8 cellular contexts compared by ENCODE assay signal in genomic region chr11:65574147-65574962, GRCh38. TPM values are rescaled to one million over a fixed set of nuclear protein-coding genes. Genes with fewer than 3 reads are reported as not detected.
DNase-seq lines count a peak whose midpoint lies in the region; ATAC-seq and TF ChIP-seq lines count a peak whose summit lies in the region.

No MANE protein-coding gene starts in this region.

- H3K27ac Mint-ChIP-seq in HFFc6: peak overlapping the region; percentile 78
- H3K27ac Mint-ChIP-seq in immature natural killer cell: peak overlapping the region; percentile 96 to 99 (median 98)

- H3K4me3 ChIP-seq in WERI-Rb-1 (ENCODE audit: low read depth, low read length) (peak overlapping the region; percentile 43), breast epithelium (peak overlapping the region; percentile 60 to 91 (median 75))

- intact Hi-C loops in breast epithelium (cut with DNase I; ENCODE audit: low total_unique reads): no loop called here

- CTCF ChIA-PET in GM10248 (lab: Yijun Ruan, JAX): interaction anchor here (1.2 to 22.1 kb wide), 11 partner anchors 13 to 158 kb away, joined by 3 to 351 read pairs (median 6); partner anchors contain the start of genes KCNK7, MAP3K11, PCNX3 and SIPA1

- H3K27ac ChIP-seq in WERI-Rb-1: peak overlapping the region; percentile 74
- H3K27ac ChIP-seq in breast epithelium: peak overlapping the region; percentile 96 to 97

- H3K36me3 ChIP-seq in WERI-Rb-1 (peaks cover 15% of the 10 kb centered on the region), breast epithelium (no peaks in the 10 kb centered on the region)

- H3K4me1 Mint-ChIP-seq in HFFc6 (ENCODE audit: low read depth) (peaks cover 67% of the 10 kb centered on the region), immature natural killer cell (peaks cover 75 to 84% of the 10 kb centered on the region in 2 donors)

- H3K27me3 ChIP-seq in WERI-Rb-1 (ENCODE audit: insufficient read depth, low read depth, severe bottlenecking) (no peaks in the 10 kb centered on the region), breast epithelium (no peaks in the 10 kb centered on the region)

- TF ChIP-seq CTCF in GM10248 (IDR thresholded peaks at IDR 0.05; ENCODE audit: control extremely low read depth, extremely low read depth, low read depth, missing control alignments): peak; percentile 72
- peak; percentile 100 for TF ChIP-seq CTCF in HFFc6 (IDR thresholded peaks at IDR 0.05)
- TF ChIP-seq CTCF in WERI-Rb-1 (IDR thresholded peaks at IDR 0.05; ENCODE audit: low read depth, low read length): peak; percentile 65
- TF ChIP-seq CTCF in breast epithelium (IDR thresholded peaks at IDR 0.05): peak; percentile 64 to 79 (median 65)

- POLR2A ChIA-PET in GM10248 (lab: Yijun Ruan, JAX): interaction anchor here (1.6 kb wide), 1 partner anchor 41 kb away, joined by 4 read pairs; the partner anchor contains the start of gene PCNX3

- H3K27me3 Mint-ChIP-seq in HFFc6 (ENCODE audit: insufficient read depth): peaks cover 17% of the 10 kb centered on the region
- H3K27me3 Mint-ChIP-seq in immature natural killer cell (ENCODE audit: low read depth in 3 of 3): peaks cover 21 to 45% (median 23%) of the 10 kb centered on the region in 3 donors

- no peaks in the 10 kb centered on the region for H3K9me3 ChIP-seq in WERI-Rb-1 (ENCODE audit: severe bottlenecking)
- no peaks in the 10 kb centered on the region for H3K9me3 ChIP-seq in breast epithelium

- no peaks in the 10 kb centered on the region for H3K9me3 Mint-ChIP-seq in HFFc6
- H3K9me3 Mint-ChIP-seq in immature natural killer cell: no peaks in the 10 kb centered on the region

- H3K4me1 ChIP-seq in breast epithelium: peaks cover 38 to 39% of the 10 kb centered on the region in 2 donors

- no peak for TF ChIP-seq POLR2A in breast epithelium (IDR thresholded peaks at IDR 0.05)

- H3K36me3 Mint-ChIP-seq in HFFc6 (ENCODE audit: low read depth) (peaks cover 9% of the 10 kb centered on the region; the same call in 1 of the 2 replicates), immature natural killer cell (no peaks in the 10 kb centered on the region)

- peak overlapping the region; percentile 86 for H3K4me3 Mint-ChIP-seq in HFFc6
- H3K4me3 Mint-ChIP-seq in immature natural killer cell: peak overlapping the region; percentile 90 to 97 (median 96)

- ATAC-seq in HG03571 (IDR thresholded peaks at IDR 0.05; ENCODE audit: unreplicated experiment): no peak

- DNase-seq in GM10248 (ENCODE audit: extremely low spot score): peak; percentile 94
- DNase-seq in HFFc6: peak; percentile 95
- DNase-seq in NCI-H2029 (lab: John Stamatoyannopoulos, UW): peak; percentile 58
- DNase-seq in WERI-Rb-1: peak; percentile 92
- peak; percentile 74 to 83 for DNase-seq in breast epithelium (ENCODE audit: low spot score in 2 of 2)
- peak; percentile 90 for DNase-seq in immature natural killer cell
- DNase-seq in smooth muscle cell of the brain vasculature (ENCODE audit: low read depth, low spot score): peak; percentile 83

RNA-seq across cellular contexts. Expression of gene EHBP1L1, which starts 1.5 kb away (rescaled TPM):
- total RNA-seq in HFFc6 (2021; fragmentation: NEBNext Ultra II Directional; extraction: Animal tissue kit (Norgen Biotek cat#: 25700)): 10 to 100 TPM; 47.5 to 69.3 (median 61.3) TPM
- total RNA-seq in breast epithelium: 10 to 100 TPM; 28.0 to 68.8 (median 33.4) TPM
- 10 to 100 TPM; 14.8 to 19.3 (median 17.7) TPM for polyA plus RNA-seq in immature natural killer cell

RNA-seq across cellular contexts. Expression of gene FAM89B, which starts 2.0 kb away (rescaled TPM):
- 10 to 100 TPM; 40.9 to 52.8 (median 43.7) TPM for total RNA-seq in HFFc6 (2021; fragmentation: NEBNext Ultra II Directional; extraction: Animal tissue kit (Norgen Biotek cat#: 25700))
- total RNA-seq in breast epithelium: 10 to 100 TPM; 37.4 to 51.4 (median 40.8) TPM
- polyA plus RNA-seq in immature natural killer cell: 100 to 1,000 TPM in 2 of 3 donors, 10 to 100 TPM in 1; 98.6 to 173 (median 158) TPM

RNA-seq across cellular contexts. Expression of gene ZNRD2, which starts 4.1 kb away (rescaled TPM):
- 10 to 100 TPM; 57.7 to 72.0 (median 64.3) TPM for total RNA-seq in HFFc6 (2021; fragmentation: NEBNext Ultra II Directional; extraction: Animal tissue kit (Norgen Biotek cat#: 25700))
- total RNA-seq in breast epithelium: 10 to 100 TPM; 48.9 to 60.0 (median 59.4) TPM
- 100 to 1,000 TPM in 2 of 3 donors, 10 to 100 TPM in 1; 100.0 to 138 (median 117) TPM for polyA plus RNA-seq in immature natural killer cell

RNA-seq across cellular contexts. Expression of gene LTBP3, which starts 16.2 kb away (rescaled TPM):
- 10 to 100 TPM; 64.0 to 78.1 (median 66.0) TPM for total RNA-seq in HFFc6 (2021; fragmentation: NEBNext Ultra II Directional; extraction: Animal tissue kit (Norgen Biotek cat#: 25700))
- total RNA-seq in breast epithelium: 10 to 100 TPM; 63.0 to 98.9 (median 95.7) TPM
- polyA plus RNA-seq in immature natural killer cell: 10 to 100 TPM in 2 of 3 donors, 1 to 10 TPM in 1; 3.3 to 21.0 (median 14.5) TPM

RNA-seq across cellular contexts. Expression of gene KCNK7, which starts 21.2 kb away (rescaled TPM):
- total RNA-seq in HFFc6 (2021; fragmentation: NEBNext Ultra II Directional; extraction: Animal tissue kit (Norgen Biotek cat#: 25700)): under 1 TPM in 3 of 6 experiments, not detected in 3; 0.16 to 0.31 (median 0.30) TPM
- 1 to 10 TPM in 1 of 3 donors, under 1 TPM in 2; 0.33 to 2.2 (median 0.80) TPM for total RNA-seq in breast epithelium
- not detected for polyA plus RNA-seq in immature natural killer cell
